8 cellular contexts compared by ENCODE assay signal in the genomic region with DNA sequence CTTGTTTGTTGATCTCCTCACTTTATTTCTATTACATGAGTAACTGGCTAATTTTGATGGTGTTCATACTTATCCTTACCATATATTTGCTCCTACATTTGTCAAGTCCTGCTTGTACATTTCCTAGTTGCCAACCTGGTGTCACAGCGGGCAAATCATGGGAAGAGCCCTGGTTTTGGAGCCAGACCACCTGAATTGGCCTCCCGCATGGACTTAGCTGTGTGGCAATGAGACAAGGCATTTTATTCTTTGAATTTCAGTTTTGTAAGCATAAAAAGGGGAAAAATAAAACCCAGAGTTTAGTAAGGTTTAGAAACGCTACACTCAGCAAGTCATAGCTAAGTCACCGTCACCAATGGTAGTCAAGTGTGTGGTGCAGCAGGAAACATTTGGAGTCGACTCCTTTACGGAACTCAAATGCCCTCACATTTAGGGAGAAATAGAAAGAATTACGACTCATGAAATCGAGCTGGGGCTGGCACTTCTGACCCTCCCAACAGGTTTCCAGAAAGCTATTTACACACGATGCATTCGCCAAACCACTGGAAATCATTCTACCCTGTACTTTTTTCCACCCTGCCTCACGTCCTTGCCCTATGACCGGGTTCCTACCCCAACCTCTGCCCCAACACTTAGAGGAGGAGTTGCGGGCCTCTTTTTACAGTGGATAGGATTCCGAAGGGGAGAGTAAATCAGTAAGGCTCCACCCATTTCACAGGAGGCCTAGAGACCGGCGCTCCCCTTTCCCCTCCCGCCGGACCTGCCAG. TPM values are rescaled to one million over a fixed set of nuclear protein-coding genes. Genes with fewer than 3 reads are reported as not detected.
DNase-seq lines count a peak whose midpoint lies in the region; ATAC-seq, FAIRE-seq and TF ChIP-seq lines count a peak whose summit lies in the region.

No MANE protein-coding gene starts in this region.

- no peaks in the 10 kb centered on the region; the same call in 1 of the 2 replicates for H4K20me1 ChIP-seq in HepG2 (ENCODE audit: insufficient read depth, low read length)

- H3K36me3 ChIP-seq in HUES6 (ENCODE audit: control insufficient read depth, insufficient read depth, low read length) (peaks cover 6% of the 10 kb centered on the region; the same call in 1 of the 2 replicates), ascending aorta (no peaks in the 10 kb centered on the region), HepG2 (replicated peaks in 1 of 2; ENCODE audit: control insufficient read depth in 1 of 2, insufficient read depth in 2 of 2, low read length in 2 of 2) (no peaks in the 10 kb centered on the region; a peak in 1 of 5 replicates)

- H3K4me3 ChIP-seq in HUES6 (ENCODE audit: low read depth, low read length), result peak overlapping the region; percentile 76
- H3K4me3 ChIP-seq in ascending aorta, result peak overlapping the region; percentile 87 to 89
- peak overlapping the region; percentile 93 to 96 (median 93) for H3K4me3 ChIP-seq in HepG2 (replicated peaks in 1 of 3; ENCODE audit: insufficient read depth in 1 of 3, low read depth in 2 of 3, low read length in 3 of 3)

- TF ChIP-seq EP300 in HepG2 (IDR thresholded peaks at IDR 0.05; ENCODE audit: low read depth in 2 of 2, low read length in 2 of 2) (peak in 1 of 2 experiments; percentile 30; a peak in 1 of 4 replicates), HepG2 (CRISPR knock-in tag; IDR thresholded peaks at IDR 0.05; ENCODE audit: borderline replicate concordance) (no peak)

- peak overlapping the region; percentile 76 for H3K4me2 ChIP-seq in HepG2 (ENCODE audit: low read depth, low read length)

- no peaks in the 10 kb centered on the region for H3K27me3 ChIP-seq in HUES6 (ENCODE audit: control insufficient read depth, insufficient read depth, low read length)
- no peaks in the 10 kb centered on the region for H3K27me3 ChIP-seq in ascending aorta
- H3K27me3 ChIP-seq in HepG2 (ENCODE audit: control insufficient read depth in 1 of 2, insufficient read depth in 2 of 2, low read length in 2 of 2), result peaks cover 0 to 3% of the 10 kb centered on the region in 2 experiments; a peak in 1 of 5 replicates

- H3K27ac ChIP-seq in C4-2B, result peak overlapping the region; percentile 71
- peak overlapping the region; percentile 20; the same call in 1 of the 2 replicates for H3K27ac ChIP-seq in HUES6 (ENCODE audit: low read depth, low read length)
- H3K27ac ChIP-seq in ascending aorta, result peak overlapping the region; percentile 92 to 94
- H3K27ac ChIP-seq in HepG2 (ENCODE audit: extremely low read length, insufficient read depth, low read length), result peak overlapping the region; percentile 94
- H3K27ac ChIP-seq in temporal lobe (ENCODE audit: low read depth, low read length), result peak overlapping the region; percentile 71

- TF ChIP-seq POLR2A in HepG2 (IDR thresholded peaks at IDR 0.05; ENCODE audit: insufficient read depth in 1 of 2, low read depth in 2 of 2, low read length in 2 of 2), result no peak; a peak in 1 of 4 replicates

- intact Hi-C loops in ascending aorta (cut with DNase I) (loop anchor here (5.0 kb wide), 1 partner anchor 1830 kb away; a partner anchor contains a TSS), HepG2 (cut with micrococcal nuclease; ENCODE audit: unreplicated experiment) (no loop called here)

- 20% methylated on average over 17 of the region's 18 CpGs for WGBS in HepG2 (ENCODE audit: low lambda C conversion rate)

- POLR2A ChIA-PET in HepG2 (lab: Yijun Ruan, JAX), result no interaction called here

- ATAC-seq in HepG2 (no peak; the same call in 2 of the 3 replicates), GM21390 (IDR thresholded peaks at IDR 0.05; ENCODE audit: unreplicated experiment) (no peak), HG02884 (IDR thresholded peaks at IDR 0.05; ENCODE audit: unreplicated experiment) (no peak)

- no peak overlapping the region for H2AFZ ChIP-seq in HepG2 (ENCODE audit: low read length)

- H3K9ac ChIP-seq in HUES6 (ENCODE audit: low read length) (peak overlapping the region; percentile 85), HepG2 (ENCODE audit: insufficient read depth, low read depth, low read length) (peak overlapping the region; percentile 89)

- H3K9me3 ChIP-seq in HUES6 (ENCODE audit: control insufficient read depth, insufficient read depth, low read depth, low read length) (no peaks in the 10 kb centered on the region), ascending aorta (no peaks in the 10 kb centered on the region), HepG2 (ENCODE audit: low read length) (no peaks in the 10 kb centered on the region)

- BruUV-seq in HepG2 (replicated peaks; lab: Mats Ljungman, UMichigan), result TSS peak; percentile 74

- in situ Hi-C loops in HepG2 (cut with HindIII; ENCODE audit: extremely low pct_ligation_motif_present, low pct_unique_long_range_greater_than_20kb), result no loop called here

- TF ChIP-seq CTCF in C4-2B (conservative IDR thresholded peaks at IDR 0.05), result no peak
- TF ChIP-seq CTCF in ascending aorta (IDR thresholded peaks at IDR 0.05), result no peak
- TF ChIP-seq CTCF in HepG2 (CRISPR knock-in tag; IDR thresholded peaks at IDR 0.05), result no peak

- H3K79me2 ChIP-seq in HepG2 (ENCODE audit: insufficient read depth, low read length), result peaks cover 41% of the 10 kb centered on the region

- FAIRE-seq in HepG2 (lab: Jason Lieb, UNC), result peak; percentile 47

- TF ChIP-seq RAD21 in HepG2 (CRISPR knock-in tag; IDR thresholded peaks at IDR 0.05), result no peak

- H3K4me1 ChIP-seq in HUES6 (ENCODE audit: control insufficient read depth, insufficient read depth, low read length), result peaks cover 8% of the 10 kb centered on the region
- H3K4me1 ChIP-seq in ascending aorta, result peaks cover 0 to 23% of the 10 kb centered on the region in 2 donors
- H3K4me1 ChIP-seq in HepG2 (ENCODE audit: insufficient read depth, low read length), result peaks cover 66% of the 10 kb centered on the region

- CTCF ChIA-PET in HepG2 (lab: Yijun Ruan, JAX; ENCODE audit: low intra/inter-chr PET ratio, low total read pairs), result no interaction called here

- DNase-seq in ascending aorta (ENCODE audit: low spot score in 2 of 2) (no peak), HepG2 (ENCODE audit: low spot score) (peak; percentile 66), cortex of kidney (lab: John Stamatoyannopoulos, UW) (no peak)

TF ChIP-seq in HepG2, 621 proteins besides CTCF, POLR2A, EP300 and RAD21 (continues in another document):
- TF ChIP-seq WIZ (CRISPR knock-in tag; IDR thresholded peaks at IDR 0.05) (0 out of 2 replicates have a peak, but pooled peaks have one; percentile 22), XBP1 (CRISPR knock-in tag; IDR thresholded peaks at IDR 0.05) (0 out of 2 replicates have a peak, but pooled peaks have one; percentile 24), ZBTB20 (CRISPR knock-in tag; IDR thresholded peaks at IDR 0.05; ENCODE audit: borderline replicate concordance, low read depth) (0 out of 2 replicates have a peak, but pooled peaks have one; percentile 75), ZNF138 (CRISPR knock-in tag; IDR thresholded peaks at IDR 0.05; ENCODE audit: low read depth) (no peak), IRF2 (CRISPR knock-in tag; IDR thresholded peaks at IDR 0.05) (0 out of 2 replicates have a peak, but pooled peaks have one; percentile 9)
- TF ChIP-seq, protein P1, sequence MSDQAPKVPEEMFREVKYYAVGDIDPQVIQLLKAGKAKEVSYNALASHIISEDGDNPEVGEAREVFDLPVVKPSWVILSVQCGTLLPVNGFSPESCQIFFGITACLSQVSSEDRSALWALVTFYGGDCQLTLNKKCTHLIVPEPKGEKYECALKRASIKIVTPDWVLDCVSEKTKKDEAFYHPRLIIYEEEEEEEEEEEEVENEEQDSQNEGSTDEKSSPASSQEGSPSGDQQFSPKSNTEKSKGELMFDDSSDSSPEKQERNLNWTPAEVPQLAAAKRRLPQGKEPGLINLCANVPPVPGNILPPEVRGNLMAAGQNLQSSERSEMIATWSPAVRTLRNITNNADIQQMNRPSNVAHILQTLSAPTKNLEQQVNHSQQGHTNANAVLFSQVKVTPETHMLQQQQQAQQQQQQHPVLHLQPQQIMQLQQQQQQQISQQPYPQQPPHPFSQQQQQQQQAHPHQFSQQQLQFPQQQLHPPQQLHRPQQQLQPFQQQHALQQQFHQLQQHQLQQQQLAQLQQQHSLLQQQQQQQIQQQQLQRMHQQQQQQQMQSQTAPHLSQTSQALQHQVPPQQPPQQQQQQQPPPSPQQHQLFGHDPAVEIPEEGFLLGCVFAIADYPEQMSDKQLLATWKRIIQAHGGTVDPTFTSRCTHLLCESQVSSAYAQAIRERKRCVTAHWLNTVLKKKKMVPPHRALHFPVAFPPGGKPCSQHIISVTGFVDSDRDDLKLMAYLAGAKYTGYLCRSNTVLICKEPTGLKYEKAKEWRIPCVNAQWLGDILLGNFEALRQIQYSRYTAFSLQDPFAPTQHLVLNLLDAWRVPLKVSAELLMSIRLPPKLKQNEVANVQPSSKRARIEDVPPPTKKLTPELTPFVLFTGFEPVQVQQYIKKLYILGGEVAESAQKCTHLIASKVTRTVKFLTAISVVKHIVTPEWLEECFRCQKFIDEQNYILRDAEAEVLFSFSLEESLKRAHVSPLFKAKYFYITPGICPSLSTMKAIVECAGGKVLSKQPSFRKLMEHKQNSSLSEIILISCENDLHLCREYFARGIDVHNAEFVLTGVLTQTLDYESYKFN (CRISPR knock-in tag; conservative IDR thresholded peaks at IDR 0.05), result peak; percentile 58

RNA-seq across cellular contexts. Expression of a gene that starts 0.5 kb away (rescaled TPM):
- total RNA-seq in ascending aorta, result 23.7 TPM
- 105 and 122 TPM in 2 replicates for total RNA-seq in HepG2 (2016; rRNA removed; fragmentation: Illumina TruSeq; extraction: Trizol)
- 59.3 and 60.5 TPM in 2 replicates for total RNA-seq in HepG2 (2016; cell fraction: cytosol; rRNA removed; fragmentation: Illumina TruSeq; extraction: Trizol; ENCODE audit: low read depth)
- 107 TPM in 2 replicates for total RNA-seq in HepG2 (2016; cell fraction: insoluble cytoplasmic fraction; rRNA removed; fragmentation: Illumina TruSeq; extraction: Trizol)
- 105 and 112 TPM in 2 replicates for total RNA-seq in HepG2 (2016; cell fraction: membrane; rRNA removed; fragmentation: Illumina TruSeq; extraction: Trizol)
- 52.5 and 58.8 TPM in 2 replicates for total RNA-seq in HepG2 (2016; cell fraction: nucleus; rRNA removed; fragmentation: Illumina TruSeq; extraction: Trizol)
- polyA plus RNA-seq in HepG2 (2011; rRNA removed), result 49.2 and 51.6 TPM in 2 replicates
- 49.9 and 50.0 TPM in 2 replicates for polyA plus RNA-seq in HepG2 (2011; cell fraction: cytosol; rRNA removed)
- polyA plus RNA-seq in HepG2 (2011; cell fraction: nucleus; rRNA removed), result 21.6 and 21.7 TPM in 2 replicates
- polyA plus RNA-seq in HepG2 (2012), result 99.6 and 140 TPM in 2 replicates
- 57.2 and 57.6 TPM in 2 replicates for polyA plus RNA-seq in HepG2 (2016; cell fraction: cytosol; fragmentation: Illumina TruSeq; extraction: Trizol; ENCODE audit: low read depth)
- 89.8 and 107 TPM in 2 replicates for polyA plus RNA-seq in HepG2 (2016; cell fraction: insoluble cytoplasmic fraction; fragmentation: Illumina TruSeq; extraction: Trizol; ENCODE audit: low read depth)
- 68.6 and 74.3 TPM in 2 replicates for polyA plus RNA-seq in HepG2 (2016; cell fraction: membrane; fragmentation: Illumina TruSeq; extraction: Trizol; ENCODE audit: low read depth)
- 44.1 and 47.6 TPM in 2 replicates for polyA plus RNA-seq in HepG2 (2016; cell fraction: nucleus; fragmentation: Illumina TruSeq; extraction: Trizol; ENCODE audit: insufficient read depth, low read depth)
- polyA minus RNA-seq in HepG2 (2011; rRNA and poly(A)+ RNA removed; ENCODE audit: low replicate concordance), result 39.4 and 62.3 TPM in 2 replicates
- 49.2 and 52.4 TPM in 2 replicates for polyA minus RNA-seq in HepG2 (2011; cell fraction: cytosol; rRNA and poly(A)+ RNA removed)
- 48.6 and 52.9 TPM in 2 replicates for polyA minus RNA-seq in HepG2 (2011; cell fraction: nucleus; rRNA and poly(A)+ RNA removed)
- total RNA-seq in temporal lobe, result 19.4 TPM

Comparison
In these comparisons a context has a peak if more than half of its experiments do, and no peak if none do; other contexts are left out.
1. H3K27ac ChIP-seq: peak in every context shown above with its lines; median percentile 94 in HepG2; 93 in ascending aorta; 71 in C4-2B; 71 in temporal lobe; 20 in HUES6.